ENCODE assay signal across 9 cellular contexts in the genomic region with DNA sequence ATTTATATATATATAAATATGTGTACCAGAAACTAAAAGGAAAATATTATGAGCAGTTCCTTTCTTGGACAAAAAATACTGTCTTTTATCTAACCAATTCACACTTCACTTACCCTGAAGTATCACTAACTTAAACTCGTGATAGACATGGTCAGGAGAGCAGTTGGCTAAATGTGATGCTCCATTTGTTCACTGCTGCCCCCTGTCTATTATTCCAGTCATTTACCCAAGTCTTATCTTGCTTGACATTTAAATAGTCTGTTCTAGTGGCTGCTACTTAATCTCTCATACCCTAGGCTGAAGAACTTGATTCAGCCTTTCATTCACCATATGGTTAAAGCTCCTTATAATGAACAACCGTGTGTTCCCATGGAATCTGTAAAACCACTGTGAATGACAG.
DNase-seq lines count a peak whose midpoint lies in the region; ATAC-seq and TF ChIP-seq lines count a peak whose summit lies in the region.
"Had no signal": no experiment of that assay in that cellular context is flagged by ENCODE, and none has a peak within 500 bp of the region (broad histone marks: within the 10 kb centered on the region; RNA-seq: fewer than 3 reads in every experiment).

No MANE protein-coding gene starts in this region.

- ATAC-seq in SK-N-SH treated with all-trans-retinoic acid at 6 μM for 48 hours: 0 out of 3 replicates have a peak, but pooled peaks have one; percentile 47
- ATAC-seq in HG03159 (IDR thresholded peaks at IDR 0.05; ENCODE audit: unreplicated experiment): no peak

- no peak for TF ChIP-seq POLR2A in transverse colon (IDR thresholded peaks at IDR 0.05)

- H3K27ac ChIP-seq in transverse colon: no peak overlapping the region

- TF ChIP-seq CTCF in transverse colon (IDR thresholded peaks at IDR 0.05): no peak

- H3K9me3 ChIP-seq in transverse colon: no peaks in the 10 kb centered on the region

- intact Hi-C loops in transverse colon (cut with DNase I; ENCODE audit: low total_unique reads): no loop called here

- in situ Hi-C loops in transverse colon (cut with MboI; ENCODE audit: low pct_ligation_motif_present in 1 of 4, low pct_unique_long_range_greater_than_20kb in 1 of 4, low sequenced_read_pairs in 3 of 4): no loop called here

- no peaks in the 10 kb centered on the region for H3K27me3 ChIP-seq in transverse colon

- DNase-seq in DMS53 (lab: John Stamatoyannopoulos, UW) (peak; percentile 75), Kasumi-1 (lab: John Stamatoyannopoulos, UW) (peak; percentile 80), iris pigment epithelial cell (ENCODE audit: low read depth) (peak; percentile 11), transverse colon (no peak), T-helper 1 cell (no peak)
- no peak for DNase-seq in activated CD4-positive, alpha-beta T cell treated with anti-CD3 and anti-CD28 coated beads, Interleukin-2, amount 50 U/mL, for 4 hours

- TF ChIP-seq EP300 in transverse colon (IDR thresholded peaks at IDR 0.05; ENCODE audit: low read depth): no peak

- 19 to 48% methylated on average over 2 of the region's 2 CpGs for WGBS in transverse colon (ENCODE audit: low coverage in 1 of 2), 2 donors

- H3K36me3 ChIP-seq in transverse colon: no peaks in the 10 kb centered on the region

- no peaks in the 10 kb centered on the region for H3K4me1 ChIP-seq in transverse colon

- no peak overlapping the region for H3K4me3 ChIP-seq in transverse colon
- H3K4me3 ChIP-seq: lung had no signal

TF ChIP-seq in SK-N-SH treated with all-trans-retinoic acid at 6 μM for 48 hours, 23 proteins besides CTCF, POLR2A, EP300 and RAD21:
- TF ChIP-seq ZNF70 (CRISPR knock-in tag; IDR thresholded peaks at IDR 0.05): no peak
- TF ChIP-seq, protein P1, sequence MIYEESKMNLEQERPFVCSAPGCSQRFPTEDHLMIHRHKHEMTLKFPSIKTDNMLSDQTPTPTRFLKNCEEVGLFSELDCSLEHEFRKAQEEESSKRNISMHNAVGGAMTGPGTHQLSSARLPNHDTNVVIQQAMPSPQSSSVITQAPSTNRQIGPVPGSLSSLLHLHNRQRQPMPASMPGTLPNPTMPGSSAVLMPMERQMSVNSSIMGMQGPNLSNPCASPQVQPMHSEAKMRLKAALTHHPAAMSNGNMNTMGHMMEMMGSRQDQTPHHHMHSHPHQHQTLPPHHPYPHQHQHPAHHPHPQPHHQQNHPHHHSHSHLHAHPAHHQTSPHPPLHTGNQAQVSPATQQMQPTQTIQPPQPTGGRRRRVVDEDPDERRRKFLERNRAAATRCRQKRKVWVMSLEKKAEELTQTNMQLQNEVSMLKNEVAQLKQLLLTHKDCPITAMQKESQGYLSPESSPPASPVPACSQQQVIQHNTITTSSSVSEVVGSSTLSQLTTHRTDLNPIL (CRISPR knock-in tag; IDR thresholded peaks at IDR 0.05; ENCODE audit: low read depth): no peak
- TF ChIP-seq OSR1 (CRISPR knock-in tag; IDR thresholded peaks at IDR 0.05): no peak
- TF ChIP-seq ARNTL (CRISPR knock-in tag; IDR thresholded peaks at IDR 0.05; ENCODE audit: borderline replicate concordance, low read depth): no peak
- TF ChIP-seq RARB (CRISPR knock-in tag; IDR thresholded peaks at IDR 0.05): no peak
- TF ChIP-seq BACH2 (CRISPR knock-in tag; IDR thresholded peaks at IDR 0.05; ENCODE audit: borderline replicate concordance): no peak
- TF ChIP-seq GLIS3 (CRISPR knock-in tag; IDR thresholded peaks at IDR 0.05): no peak
- TF ChIP-seq, protein P2, sequence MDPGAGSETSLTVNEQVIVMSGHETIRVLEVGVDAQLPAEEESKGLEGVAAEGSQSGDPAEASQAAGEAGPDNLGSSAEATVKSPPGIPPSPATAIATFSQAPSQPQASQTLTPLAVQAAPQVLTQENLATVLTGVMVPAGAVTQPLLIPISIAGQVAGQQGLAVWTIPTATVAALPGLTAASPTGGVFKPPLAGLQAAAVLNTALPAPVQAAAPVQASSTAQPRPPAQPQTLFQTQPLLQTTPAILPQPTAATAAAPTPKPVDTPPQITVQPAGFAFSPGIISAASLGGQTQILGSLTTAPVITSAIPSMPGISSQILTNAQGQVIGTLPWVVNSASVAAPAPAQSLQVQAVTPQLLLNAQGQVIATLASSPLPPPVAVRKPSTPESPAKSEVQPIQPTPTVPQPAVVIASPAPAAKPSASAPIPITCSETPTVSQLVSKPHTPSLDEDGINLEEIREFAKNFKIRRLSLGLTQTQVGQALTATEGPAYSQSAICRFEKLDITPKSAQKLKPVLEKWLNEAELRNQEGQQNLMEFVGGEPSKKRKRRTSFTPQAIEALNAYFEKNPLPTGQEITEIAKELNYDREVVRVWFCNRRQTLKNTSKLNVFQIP (CRISPR knock-in tag; IDR thresholded peaks at IDR 0.05; ENCODE audit: borderline replicate concordance, low read depth): no peak
- no peak for TF ChIP-seq ZNF8 (CRISPR knock-in tag; IDR thresholded peaks at IDR 0.05)
- TF ChIP-seq, protein P3, sequence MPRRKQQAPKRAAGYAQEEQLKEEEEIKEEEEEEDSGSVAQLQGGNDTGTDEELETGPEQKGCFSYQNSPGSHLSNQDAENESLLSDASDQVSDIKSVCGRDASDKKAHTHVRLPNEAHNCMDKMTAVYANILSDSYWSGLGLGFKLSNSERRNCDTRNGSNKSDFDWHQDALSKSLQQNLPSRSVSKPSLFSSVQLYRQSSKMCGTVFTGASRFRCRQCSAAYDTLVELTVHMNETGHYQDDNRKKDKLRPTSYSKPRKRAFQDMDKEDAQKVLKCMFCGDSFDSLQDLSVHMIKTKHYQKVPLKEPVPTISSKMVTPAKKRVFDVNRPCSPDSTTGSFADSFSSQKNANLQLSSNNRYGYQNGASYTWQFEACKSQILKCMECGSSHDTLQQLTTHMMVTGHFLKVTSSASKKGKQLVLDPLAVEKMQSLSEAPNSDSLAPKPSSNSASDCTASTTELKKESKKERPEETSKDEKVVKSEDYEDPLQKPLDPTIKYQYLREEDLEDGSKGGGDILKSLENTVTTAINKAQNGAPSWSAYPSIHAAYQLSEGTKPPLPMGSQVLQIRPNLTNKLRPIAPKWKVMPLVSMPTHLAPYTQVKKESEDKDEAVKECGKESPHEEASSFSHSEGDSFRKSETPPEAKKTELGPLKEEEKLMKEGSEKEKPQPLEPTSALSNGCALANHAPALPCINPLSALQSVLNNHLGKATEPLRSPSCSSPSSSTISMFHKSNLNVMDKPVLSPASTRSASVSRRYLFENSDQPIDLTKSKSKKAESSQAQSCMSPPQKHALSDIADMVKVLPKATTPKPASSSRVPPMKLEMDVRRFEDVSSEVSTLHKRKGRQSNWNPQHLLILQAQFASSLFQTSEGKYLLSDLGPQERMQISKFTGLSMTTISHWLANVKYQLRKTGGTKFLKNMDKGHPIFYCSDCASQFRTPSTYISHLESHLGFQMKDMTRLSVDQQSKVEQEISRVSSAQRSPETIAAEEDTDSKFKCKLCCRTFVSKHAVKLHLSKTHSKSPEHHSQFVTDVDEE (CRISPR knock-in tag; IDR thresholded peaks at IDR 0.05): no peak
- TF ChIP-seq ZFP3 (CRISPR knock-in tag; IDR thresholded peaks at IDR 0.05): no peak
- TF ChIP-seq SNAI2 (CRISPR knock-in tag; IDR thresholded peaks at IDR 0.05): no peak

Comparison
In these comparisons a context has a peak if more than half of its experiments do, and no peak if none do; other contexts are left out.
1. DNase-seq: peak in DMS53 (single experiment), Kasumi-1 (2 of 2) and iris pigment epithelial cell (single experiment); none in transverse colon (single experiment), activated CD4-positive, alpha-beta T cell treated with anti-CD3 and anti-CD28 coated beads, Interleukin-2, amount 50 U/mL, for 4 hours (0 of 2) and T-helper 1 cell (0 of 5).